27 cellular contexts compared by ENCODE assay signal in genomic region chr7:151721694-151722093, GRCh38.
DNase-seq lines count a peak whose midpoint lies in the region; ATAC-seq, FAIRE-seq and TF ChIP-seq lines count a peak whose summit lies in the region.
"Had no signal": no experiment of that assay in that cellular context is flagged by ENCODE, and none has a peak within 500 bp of the region (broad histone marks: within the 10 kb centered on the region; RNA-seq: fewer than 3 reads in every experiment).

No MANE protein-coding gene starts in this region.

- no peak overlapping the region for H3K27ac ChIP-seq in Karpas-422 (ENCODE audit: low read length)
- H3K27ac ChIP-seq: 22Rv1, KMS-11 had no signal

- H4K20me1 ChIP-seq in Karpas-422 (ENCODE audit: insufficient read depth, low read depth, low read length) = peaks cover 6% of the 10 kb centered on the region; the same call in 1 of the 2 replicates

- intact Hi-C loops in activated CD8-positive, alpha-beta T cell treated with anti-CD3 and anti-CD28 coated beads for 36 hours (cut with micrococcal nuclease) = no loop called here
- intact Hi-C loops in left colon (cut with DNase I, micrococcal nuclease) = no loop called here
- intact Hi-C loops in activated CD4-positive, alpha-beta T cell treated with anti-CD3 and anti-CD28 coated beads for 36 hours (cut with DNase I, micrococcal nuclease) = no loop called here

- no peaks in the 10 kb centered on the region for H3K9me3 Mint-ChIP-seq in activated CD8-positive, alpha-beta T cell treated with anti-CD3 and anti-CD28 coated beads for 36 hours
- no peaks in the 10 kb centered on the region for H3K9me3 Mint-ChIP-seq in activated CD8-positive, alpha-beta T cell treated with anti-CD3 and anti-CD28 coated beads, Interleukin-2, amount 10 ng/mL, durations not matched to agents 7 days and 5 days (ENCODE audit: insufficient read depth)
- H3K9me3 Mint-ChIP-seq in stimulated activated effector memory CD8-positive, alpha-beta T cell treated with anti-CD3 and anti-CD28 coated beads, Interleukin-12 subunit alpha, Interleukin-12 subunit beta, amount 100 ng/mL, for 72 hours = no peaks in the 10 kb centered on the region
- H3K9me3 Mint-ChIP-seq in activated CD4-positive, alpha-beta T cell treated with anti-CD3 and anti-CD28 coated beads for 36 hours (ENCODE audit: low read depth) = no peaks in the 10 kb centered on the region
- H3K9me3 Mint-ChIP-seq: activated naive CD4-positive, alpha-beta T cell treated with anti-CD3 and anti-CD28 coated beads, Interleukin-2, amount 10 ng/mL, durations not matched to agents 7 days and 5 days; CD8-positive, alpha-beta T cell; mesothelial cell of epicardium; natural killer cell had no signal

- no peaks in the 10 kb centered on the region for H3K27me3 Mint-ChIP-seq in activated CD8-positive, alpha-beta T cell treated with anti-CD3 and anti-CD28 coated beads for 36 hours
- no peaks in the 10 kb centered on the region for H3K27me3 Mint-ChIP-seq in activated CD8-positive, alpha-beta T cell treated with anti-CD3 and anti-CD28 coated beads, Interleukin-2, amount 10 ng/mL, durations not matched to agents 7 days and 5 days (ENCODE audit: low read depth)
- H3K27me3 Mint-ChIP-seq in activated CD4-positive, alpha-beta T cell treated with anti-CD3 and anti-CD28 coated beads for 36 hours = no peaks in the 10 kb centered on the region
- H3K27me3 Mint-ChIP-seq: activated naive CD4-positive, alpha-beta T cell treated with anti-CD3 and anti-CD28 coated beads, Interleukin-2, amount 10 ng/mL, durations not matched to agents 7 days and 5 days had no signal

- no peaks in the 10 kb centered on the region for H3K9me2 ChIP-seq in Karpas-422 (replicated peaks; ENCODE audit: insufficient read depth, low read length)

- POLR2A ChIA-PET in activated CD8-positive, alpha-beta T cell treated with anti-CD3 and anti-CD28 coated beads for 36 hours (lab: Charles Lee) = no interaction called here
- POLR2A ChIA-PET in activated CD8-positive, alpha-beta T cell treated with anti-CD3 and anti-CD28 coated beads, Interleukin-2, amount 10 ng/mL, durations not matched to agents 7 days and 5 days (lab: Charles Lee) = no interaction called here
- POLR2A ChIA-PET in activated CD4-positive, alpha-beta T cell treated with anti-CD3 and anti-CD28 coated beads for 36 hours (lab: Charles Lee) = no interaction called here

- FAIRE-seq in bronchial epithelial cell (lab: Jason Lieb, UNC) = peak; percentile 66
- FAIRE-seq: endothelial cell of umbilical vein had no signal

- H3K4me1 ChIP-seq in Karpas-422 (ENCODE audit: low read length) = peaks cover 45% of the 10 kb centered on the region

- CTCF ChIA-PET in activated CD8-positive, alpha-beta T cell treated with anti-CD3 and anti-CD28 coated beads for 36 hours (lab: Charles Lee) = no interaction called here
- CTCF ChIA-PET in activated CD8-positive, alpha-beta T cell treated with anti-CD3 and anti-CD28 coated beads, Interleukin-2, amount 10 ng/mL, durations not matched to agents 7 days and 5 days (lab: Charles Lee) = no interaction called here
- CTCF ChIA-PET in activated CD4-positive, alpha-beta T cell treated with anti-CD3 and anti-CD28 coated beads for 36 hours (lab: Charles Lee) = interaction anchor here (0.8 kb wide), 2 partner anchors 10 to 121 kb away, joined by 3 to 5 read pairs; no protein-coding TSS in a partner anchor

- no peaks in the 10 kb centered on the region for H3K36me3 ChIP-seq in bronchial epithelial cell (ENCODE audit: control insufficient read depth, insufficient read depth, low read length)
- no peaks in the 10 kb centered on the region for H3K36me3 ChIP-seq in Karpas-422 (ENCODE audit: insufficient read depth, low read length)
- H3K36me3 ChIP-seq: ovary, tibial nerve had no signal

- no peak overlapping the region for H3K4me3 ChIP-seq in bronchial epithelial cell (ENCODE audit: low read depth, low read length)
- no peak overlapping the region for H3K4me3 ChIP-seq in Karpas-422 (ENCODE audit: low read length)
- H3K4me3 ChIP-seq: ovary, tibial nerve had no signal

- no peaks in the 10 kb centered on the region for H3K9me3 ChIP-seq in Karpas-422 (ENCODE audit: low read length)
- H3K9me3 ChIP-seq: ovary, tibial nerve had no signal

- H3K4me1 Mint-ChIP-seq in activated CD8-positive, alpha-beta T cell treated with anti-CD3 and anti-CD28 coated beads for 36 hours (ENCODE audit: low read depth) = peaks cover 7% of the 10 kb centered on the region
- H3K4me1 Mint-ChIP-seq in activated CD8-positive, alpha-beta T cell treated with anti-CD3 and anti-CD28 coated beads, Interleukin-2, amount 10 ng/mL, durations not matched to agents 7 days and 5 days (ENCODE audit: low read depth) = no peaks in the 10 kb centered on the region
- H3K4me1 Mint-ChIP-seq in stimulated activated effector memory CD8-positive, alpha-beta T cell treated with anti-CD3 and anti-CD28 coated beads, Interleukin-12 subunit alpha, Interleukin-12 subunit beta, amount 100 ng/mL, for 72 hours = peaks cover 14% of the 10 kb centered on the region
- H3K4me1 Mint-ChIP-seq in activated CD4-positive, alpha-beta T cell treated with anti-CD3 and anti-CD28 coated beads for 36 hours = peaks cover 4% of the 10 kb centered on the region

- H3K27me3 ChIP-seq in bronchial epithelial cell (ENCODE audit: control insufficient read depth, insufficient read depth, low read length) = no peaks in the 10 kb centered on the region
- no peaks in the 10 kb centered on the region for H3K27me3 ChIP-seq in Karpas-422 (ENCODE audit: low read length)
- H3K27me3 ChIP-seq: ovary, tibial nerve had no signal

- no peak for DNase-seq in activated CD8-positive, alpha-beta T cell treated with anti-CD3 and anti-CD28 coated beads for 36 hours
- DNase-seq in activated CD8-positive, alpha-beta T cell treated with anti-CD3 and anti-CD28 coated beads, Interleukin-2, amount 10 ng/mL, durations not matched to agents 7 days and 5 days = no peak
- no peak for DNase-seq in bronchial epithelial cell (ENCODE audit: low read depth)
- DNase-seq in left colon = no peak
- no peak for DNase-seq in stimulated activated effector memory CD8-positive, alpha-beta T cell treated with anti-CD3 and anti-CD28 coated beads, Interleukin-12 subunit alpha, Interleukin-12 subunit beta, amount 100 ng/mL, for 72 hours (ENCODE audit: low spot score in 2 of 2)
- DNase-seq in activated CD4-positive, alpha-beta T cell treated with anti-CD3 and anti-CD28 coated beads for 36 hours = no peak
- no peak for DNase-seq in Karpas-422
- DNase-seq: activated CD4-positive, alpha-beta T cell treated with anti-CD3 and anti-CD28 coated beads for 4 hours; activated naive CD4-positive, alpha-beta T cell treated with anti-CD3 and anti-CD28 coated beads, Interleukin-2, amount 10 ng/mL, durations not matched to agents 7 days and 5 days; AML-193; amygdala; CD8-positive, alpha-beta T cell; central memory CD4-positive, alpha-beta T cell; DMS153; natural killer cell; NCI-H146; ovary; PC-3; SIG-M5; stimulated activated CD8-positive, alpha-beta memory T cell treated with anti-CD3 and anti-CD28 coated beads, Interleukin-4, amount 100 ng/mL, for 48 hours; T-helper 1 cell had no signal

- TF ChIP-seq CTCF in activated CD8-positive, alpha-beta T cell treated with anti-CD3 and anti-CD28 coated beads for 36 hours (IDR thresholded peaks at IDR 0.05) = no peak
- TF ChIP-seq CTCF in bronchial epithelial cell (IDR thresholded peaks at IDR 0.05; ENCODE audit: insufficient read depth, low read length, severe bottlenecking) = no peak

- H3K27ac Mint-ChIP-seq in activated CD8-positive, alpha-beta T cell treated with anti-CD3 and anti-CD28 coated beads for 36 hours = peak overlapping the region; percentile 30
- no peak overlapping the region for H3K27ac Mint-ChIP-seq in activated CD8-positive, alpha-beta T cell treated with anti-CD3 and anti-CD28 coated beads, Interleukin-2, amount 10 ng/mL, durations not matched to agents 7 days and 5 days
- peak overlapping the region; percentile 41 for H3K27ac Mint-ChIP-seq in stimulated activated effector memory CD8-positive, alpha-beta T cell treated with anti-CD3 and anti-CD28 coated beads, Interleukin-12 subunit alpha, Interleukin-12 subunit beta, amount 100 ng/mL, for 72 hours
- no peak overlapping the region for H3K27ac Mint-ChIP-seq in activated CD4-positive, alpha-beta T cell treated with anti-CD3 and anti-CD28 coated beads for 36 hours
- H3K27ac Mint-ChIP-seq: activated naive CD4-positive, alpha-beta T cell treated with anti-CD3 and anti-CD28 coated beads, Interleukin-2, amount 10 ng/mL, durations not matched to agents 7 days and 5 days; CD8-positive, alpha-beta T cell; mesothelial cell of epicardium; natural killer cell had no signal

- ATAC-seq in activated CD8-positive, alpha-beta T cell treated with anti-CD3 and anti-CD28 coated beads for 36 hours = no peak
- no peak for ATAC-seq in activated CD8-positive, alpha-beta T cell treated with anti-CD3 and anti-CD28 coated beads, Interleukin-2, amount 10 ng/mL, durations not matched to agents 7 days and 5 days
- ATAC-seq in left colon (peak; percentile 22), HG02852 (IDR thresholded peaks at IDR 0.05; ENCODE audit: unreplicated experiment) (no peak)
- ATAC-seq in stimulated activated effector memory CD8-positive, alpha-beta T cell treated with anti-CD3 and anti-CD28 coated beads, Interleukin-12 subunit alpha, Interleukin-12 subunit beta, amount 100 ng/mL, for 72 hours = no peak
- ATAC-seq in activated CD4-positive, alpha-beta T cell treated with anti-CD3 and anti-CD28 coated beads for 36 hours = no peak
- ATAC-seq: CD8-positive, alpha-beta T cell; natural killer cell; PC-3 had no signal

- H2AFZ ChIP-seq in Karpas-422 (ENCODE audit: low read length) = no peak overlapping the region

- H3K36me3 Mint-ChIP-seq in activated CD8-positive, alpha-beta T cell treated with anti-CD3 and anti-CD28 coated beads for 36 hours (ENCODE audit: low read depth) = no peaks in the 10 kb centered on the region
- no peaks in the 10 kb centered on the region for H3K36me3 Mint-ChIP-seq in activated CD8-positive, alpha-beta T cell treated with anti-CD3 and anti-CD28 coated beads, Interleukin-2, amount 10 ng/mL, durations not matched to agents 7 days and 5 days (ENCODE audit: low read depth)
- no peaks in the 10 kb centered on the region for H3K36me3 Mint-ChIP-seq in stimulated activated effector memory CD8-positive, alpha-beta T cell treated with anti-CD3 and anti-CD28 coated beads, Interleukin-12 subunit alpha, Interleukin-12 subunit beta, amount 100 ng/mL, for 72 hours
- H3K36me3 Mint-ChIP-seq in activated CD4-positive, alpha-beta T cell treated with anti-CD3 and anti-CD28 coated beads for 36 hours (ENCODE audit: low read depth) = no peaks in the 10 kb centered on the region
- H3K36me3 Mint-ChIP-seq: activated naive CD4-positive, alpha-beta T cell treated with anti-CD3 and anti-CD28 coated beads, Interleukin-2, amount 10 ng/mL, durations not matched to agents 7 days and 5 days; mesothelial cell of epicardium; natural killer cell had no signal

- H3K9ac ChIP-seq in Karpas-422 (ENCODE audit: low read length) = no peak overlapping the region
- H3K9ac ChIP-seq: KMS-11 had no signal

- H3K79me2 ChIP-seq in Karpas-422 (ENCODE audit: low read length) = no peaks in the 10 kb centered on the region

- no peak overlapping the region for H3K4me3 Mint-ChIP-seq in activated CD8-positive, alpha-beta T cell treated with anti-CD3 and anti-CD28 coated beads for 36 hours
- no peak overlapping the region for H3K4me3 Mint-ChIP-seq in activated CD8-positive, alpha-beta T cell treated with anti-CD3 and anti-CD28 coated beads, Interleukin-2, amount 10 ng/mL, durations not matched to agents 7 days and 5 days
- no peak overlapping the region for H3K4me3 Mint-ChIP-seq in stimulated activated effector memory CD8-positive, alpha-beta T cell treated with anti-CD3 and anti-CD28 coated beads, Interleukin-12 subunit alpha, Interleukin-12 subunit beta, amount 100 ng/mL, for 72 hours
- H3K4me3 Mint-ChIP-seq in activated CD4-positive, alpha-beta T cell treated with anti-CD3 and anti-CD28 coated beads for 36 hours = no peak overlapping the region
- H3K4me3 Mint-ChIP-seq: activated naive CD4-positive, alpha-beta T cell treated with anti-CD3 and anti-CD28 coated beads, Interleukin-2, amount 10 ng/mL, durations not matched to agents 7 days and 5 days; CD8-positive, alpha-beta T cell; mesothelial cell of epicardium; natural killer cell had no signal

- no peak overlapping the region for H3K4me2 ChIP-seq in Karpas-422 (ENCODE audit: low read depth, low read length, poor library complexity, severe bottlenecking)
- H3K4me2 ChIP-seq: KMS-11 had no signal

Comparison
In these comparisons a context has a peak if more than half of its experiments do, and no peak if none do; other contexts are left out.
1. H3K27ac Mint-ChIP-seq: peak in activated CD8-positive, alpha-beta T cell treated with anti-CD3 and anti-CD28 coated beads for 36 hours (single experiment) and stimulated activated effector memory CD8-positive, alpha-beta T cell treated with anti-CD3 and anti-CD28 coated beads, Interleukin-12 subunit alpha, Interleukin-12 subunit beta, amount 100 ng/mL, for 72 hours (single experiment); none in activated CD8-positive, alpha-beta T cell treated with anti-CD3 and anti-CD28 coated beads, Interleukin-2, amount 10 ng/mL, durations not matched to agents 7 days and 5 days (single experiment) and activated CD4-positive, alpha-beta T cell treated with anti-CD3 and anti-CD28 coated beads for 36 hours (single experiment).